Comparison of ENCODE assay signal across 23 cellular contexts in genomic region chr5:54178207-54178606, GRCh38.
DNase-seq lines count a peak whose midpoint lies in the region; ATAC-seq lines count a peak whose summit lies in the region.
"Had no signal": no experiment of that assay in that cellular context is flagged by ENCODE, and none has a peak within 500 bp of the region (broad histone marks: within the 10 kb centered on the region; RNA-seq: fewer than 3 reads in every experiment).

No MANE protein-coding gene starts in this region.

- DNase-seq in SK-MEL-5 (ENCODE audit: low read depth, low spot score), result peak; percentile 66
- DNase-seq in putamen (ENCODE audit: low spot score), result peak; percentile 5
- DNase-seq in mucosa of gallbladder (ENCODE audit: low spot score), result no peak
- DNase-seq in naive thymus-derived CD4-positive, alpha-beta T cell, result no peak
- no peak for DNase-seq in stimulated activated naive CD8-positive, alpha-beta T cell treated with anti-CD3 and anti-CD28 coated beads, Interleukin-15, amount 100 ng/mL, for 72 hours
- DNase-seq: CD8-positive, alpha-beta memory T cell; DND-41; GOT3; KBM-7; NCI-H1105 treated with DMSO at 0.1 percent for 48 hours; NCI-H1694; NCI-H510A; NCI-H748 treated with DMSO at 0.1 percent for 48 hours; NK-92 treated with Interleukin-12 subunit alpha and Interleukin-12 subunit beta, amount 100 ng/mL, for 24 hours; PC-3; SIG-M5 had no signal

- peaks cover 0 to 51% (median 36%) of the 10 kb centered on the region in 5 donors for H3K36me3 Mint-ChIP-seq in naive thymus-derived CD4-positive, alpha-beta T cell

- H3K27ac Mint-ChIP-seq in naive thymus-derived CD4-positive, alpha-beta T cell, result no peak overlapping the region
- no peak overlapping the region for H3K27ac Mint-ChIP-seq in stimulated activated naive CD8-positive, alpha-beta T cell treated with anti-CD3 and anti-CD28 coated beads, Interleukin-15, amount 100 ng/mL, for 72 hours

- no peak overlapping the region for H3K4me3 Mint-ChIP-seq in naive thymus-derived CD4-positive, alpha-beta T cell
- H3K4me3 Mint-ChIP-seq in stimulated activated naive CD8-positive, alpha-beta T cell treated with anti-CD3 and anti-CD28 coated beads, Interleukin-15, amount 100 ng/mL, for 72 hours, result no peak overlapping the region
- H3K4me3 Mint-ChIP-seq: CD8-positive, alpha-beta memory T cell had no signal

- intact Hi-C loops in naive thymus-derived CD4-positive, alpha-beta T cell (cut with micrococcal nuclease), result no loop called here

- H3K36me3 ChIP-seq in naive thymus-derived CD4-positive, alpha-beta T cell (ENCODE audit: control insufficient read depth in 2 of 3, insufficient read depth in 3 of 3, low read length in 3 of 3), result no peaks in the 10 kb centered on the region

- peaks cover 0 to 29% (median 13%) of the 10 kb centered on the region in 7 donors for H3K4me1 Mint-ChIP-seq in naive thymus-derived CD4-positive, alpha-beta T cell
- peaks cover 5% of the 10 kb centered on the region for H3K4me1 Mint-ChIP-seq in stimulated activated naive CD8-positive, alpha-beta T cell treated with anti-CD3 and anti-CD28 coated beads, Interleukin-15, amount 100 ng/mL, for 72 hours

- H3K9me3 ChIP-seq in naive thymus-derived CD4-positive, alpha-beta T cell (ENCODE audit: control insufficient read depth in 2 of 3, low read length in 3 of 3), result no peaks in the 10 kb centered on the region
- H3K9me3 ChIP-seq: BLaER1 had no signal

- no peak overlapping the region for H3K27ac ChIP-seq in naive thymus-derived CD4-positive, alpha-beta T cell (ENCODE audit: low read depth, low read length)
- H3K27ac ChIP-seq: BLaER1, RWPE1 had no signal

- H3K27me3 ChIP-seq in naive thymus-derived CD4-positive, alpha-beta T cell (ENCODE audit: control insufficient read depth in 2 of 2, insufficient read depth in 2 of 2, low read length in 2 of 2), result no peaks in the 10 kb centered on the region
- H3K27me3 ChIP-seq: BLaER1 had no signal

- no peaks in the 10 kb centered on the region for H3K27me3 Mint-ChIP-seq in naive thymus-derived CD4-positive, alpha-beta T cell
- no peaks in the 10 kb centered on the region for H3K27me3 Mint-ChIP-seq in stimulated activated naive CD8-positive, alpha-beta T cell treated with anti-CD3 and anti-CD28 coated beads, Interleukin-15, amount 100 ng/mL, for 72 hours
- H3K27me3 Mint-ChIP-seq: CD8-positive, alpha-beta memory T cell had no signal

- in situ Hi-C loops in SK-MEL-5 (cut with HindIII; ENCODE audit: low pct_unique_long_range_greater_than_20kb, low sequenced_read_pairs), result no loop called here

- CTCF ChIA-PET in naive thymus-derived CD4-positive, alpha-beta T cell (lab: Charles Lee), result no interaction called here

- H3K4me3 ChIP-seq in naive thymus-derived CD4-positive, alpha-beta T cell (ENCODE audit: low read length), result no peak overlapping the region
- H3K4me3 ChIP-seq: BLaER1 had no signal

- peaks cover 0 to 27% (median 11%) of the 10 kb centered on the region in 11 donors for H3K9me3 Mint-ChIP-seq in naive thymus-derived CD4-positive, alpha-beta T cell
- peaks cover 10 to 25% of the 10 kb centered on the region in 2 donors for H3K9me3 Mint-ChIP-seq in stimulated activated naive CD8-positive, alpha-beta T cell treated with anti-CD3 and anti-CD28 coated beads, Interleukin-15, amount 100 ng/mL, for 72 hours

- POLR2A ChIA-PET in naive thymus-derived CD4-positive, alpha-beta T cell (lab: Charles Lee), result no interaction called here

- ATAC-seq in GM18520 (IDR thresholded peaks at IDR 0.05; ENCODE audit: unreplicated experiment) (peak; percentile 45), HG02610 (IDR thresholded peaks at IDR 0.05; ENCODE audit: unreplicated experiment) (peak; percentile 54), esophagus mucosa (no peak)
- no peak for ATAC-seq in naive thymus-derived CD4-positive, alpha-beta T cell
- ATAC-seq in stimulated activated naive CD8-positive, alpha-beta T cell treated with anti-CD3 and anti-CD28 coated beads, Interleukin-15, amount 100 ng/mL, for 72 hours, result no peak
- ATAC-seq: HCT116, HepG2, PC-3 had no signal

- H3K4me1 ChIP-seq in naive thymus-derived CD4-positive, alpha-beta T cell (ENCODE audit: control insufficient read depth in 2 of 2, insufficient read depth in 2 of 2, low read length in 2 of 2), result no peaks in the 10 kb centered on the region
- H3K4me1 ChIP-seq: BLaER1 had no signal

Comparison
In these comparisons a context has a peak if more than half of its experiments do, and no peak if none do; other contexts are left out.
1. ATAC-seq: peak in GM18520 (single experiment) and HG02610 (single experiment); none in naive thymus-derived CD4-positive, alpha-beta T cell (single experiment), stimulated activated naive CD8-positive, alpha-beta T cell treated with anti-CD3 and anti-CD28 coated beads, Interleukin-15, amount 100 ng/mL, for 72 hours (single experiment) and esophagus mucosa (single experiment).
2. DNase-seq: peak in SK-MEL-5 (single experiment) and putamen (single experiment); none in mucosa of gallbladder (single experiment), naive thymus-derived CD4-positive, alpha-beta T cell (0 of 9) and stimulated activated naive CD8-positive, alpha-beta T cell treated with anti-CD3 and anti-CD28 coated beads, Interleukin-15, amount 100 ng/mL, for 72 hours (0 of 2).